ENCODE assay signal across 15 cellular contexts in the genomic region with DNA sequence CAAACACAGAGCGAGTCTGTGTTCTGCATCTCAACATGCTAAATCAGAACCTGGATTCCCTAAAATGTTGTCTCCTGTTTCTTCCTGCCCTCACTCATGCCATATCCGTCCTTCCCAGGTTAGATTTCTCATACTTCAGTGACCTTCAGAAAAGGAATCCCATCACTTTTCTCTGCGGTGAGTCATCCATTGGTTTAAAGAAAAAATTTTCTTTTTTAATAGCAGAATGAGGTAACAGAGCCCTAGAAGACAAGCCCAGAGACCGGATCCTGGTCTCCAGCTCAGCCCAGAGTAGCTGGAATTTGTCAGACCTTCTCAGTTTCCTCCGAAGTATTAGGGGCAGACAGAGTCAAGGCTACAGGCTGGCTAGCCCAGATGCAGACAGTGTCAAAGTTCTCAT.
DNase-seq lines count a peak whose midpoint lies in the region; ATAC-seq, FAIRE-seq and TF ChIP-seq lines count a peak whose summit lies in the region.
"Had no signal": no experiment of that assay in that cellular context is flagged by ENCODE, and none has a peak within 500 bp of the region (broad histone marks: within the 10 kb centered on the region; RNA-seq: fewer than 3 reads in every experiment).

No MANE protein-coding gene starts in this region.

- H3K4me1 ChIP-seq in heart right ventricle, result peaks cover 3 to 95% (median 63%) of the 10 kb centered on the region in 9 donors
- peaks cover 53% of the 10 kb centered on the region for H3K4me1 ChIP-seq in mammary epithelial cell (ENCODE audit: insufficient read depth, low read length)
- peaks cover 17% of the 10 kb centered on the region for H3K4me1 ChIP-seq in mesenchymal stem cell (ENCODE audit: control insufficient read depth, insufficient read depth, low read depth, low read length)

- intact Hi-C loops in heart right ventricle (cut with DNase I), result loop anchor here in 4 of 10 donors (5.0 to 10.0 kb wide), 5 partner anchors 44 to 86 kb away; no protein-coding TSS in a partner anchor
- intact Hi-C loops in cardiac septum (cut with DNase I), result loop anchor here (5.0 kb wide), 3 partner anchors 39 to 81 kb away; no protein-coding TSS in a partner anchor
- intact Hi-C loops in mammary epithelial cell (cut with micrococcal nuclease), result no loop called here

- H2BK5ac ChIP-seq in mesenchymal stem cell (ENCODE audit: low read depth, low read length, poor library complexity, severe bottlenecking), result peak overlapping the region; percentile 0

- H2AK5ac ChIP-seq in mesenchymal stem cell (ENCODE audit: low read length, severe bottlenecking), result peak overlapping the region; percentile 71

- H3K4me2 ChIP-seq in mammary epithelial cell (ENCODE audit: insufficient read depth, low read depth, low read length) (no peak overlapping the region), mesenchymal stem cell (ENCODE audit: low read length, poor library complexity, severe bottlenecking) (no peak overlapping the region)

- CTCF ChIA-PET in mammary epithelial cell (lab: Charles Lee; ENCODE audit: low non-redundant PET), result no interaction called here

- dilution Hi-C loops in mammary epithelial cell (cut with HindIII; ENCODE audit: low sequenced_read_pairs), result no loop called here

- no peak overlapping the region for H2BK15ac ChIP-seq in mesenchymal stem cell (ENCODE audit: low read depth, poor library complexity, severe bottlenecking)

- H3K14ac ChIP-seq in mesenchymal stem cell (ENCODE audit: low read length in 2 of 2), result no peak overlapping the region

- 76 to 83% methylated on average over 5 of the region's 5 CpGs for WGBS in heart right ventricle, 2 donors
- WGBS in mammary epithelial cell (ENCODE audit: low coverage, missing lambda C conversion rate), result 75% methylated on average over 5 of the region's 5 CpGs
- WGBS in mesenchymal stem cell, result 60% methylated on average over 5 of the region's 5 CpGs

- no peak overlapping the region for H3K4ac ChIP-seq in mesenchymal stem cell (ENCODE audit: low read depth in 1 of 2, low read length in 2 of 2)

- peak overlapping the region; percentile 23 to 79 for H3K18ac ChIP-seq in mesenchymal stem cell (ENCODE audit: low read depth in 1 of 2, low read length in 2 of 2)

- no peaks in the 10 kb centered on the region for H4K20me1 ChIP-seq in mammary epithelial cell (ENCODE audit: insufficient read depth, low read length)

- peaks cover 7% of the 10 kb centered on the region for H3K79me1 ChIP-seq in mesenchymal stem cell (replicated peaks; ENCODE audit: low read length, poor library complexity, severe bottlenecking)

- ATAC-seq in heart right ventricle (no peak), HG03571 (IDR thresholded peaks at IDR 0.05; ENCODE audit: unreplicated experiment) (no peak), left lobe of liver (no peak)
- ATAC-seq: activated CD8-positive, alpha-beta T cell treated with anti-CD3 and anti-CD28 coated beads for 36 hours; effector memory CD8-positive, alpha-beta T cell; naive thymus-derived CD4-positive, alpha-beta T cell had no signal

- H3K27ac ChIP-seq in heart right ventricle (peak overlapping the region in 8 of 10 donors; percentile 7 to 95 (median 66)), mammary epithelial cell (ENCODE audit: insufficient read depth, low read depth, low read length) (peak overlapping the region; percentile 22), mesenchymal stem cell (ENCODE audit: low read length, poor library complexity, severe bottlenecking) (peak overlapping the region; percentile 73)

- H3K27me3 ChIP-seq in heart right ventricle, result no peaks in the 10 kb centered on the region
- H3K27me3 ChIP-seq in mammary epithelial cell (ENCODE audit: insufficient read depth, low read length), result no peaks in the 10 kb centered on the region
- H3K27me3 ChIP-seq in mesenchymal stem cell (ENCODE audit: control insufficient read depth in 1 of 2, insufficient read depth in 1 of 2, low read length in 2 of 2), result no peaks in the 10 kb centered on the region

- H4K8ac ChIP-seq in mesenchymal stem cell (ENCODE audit: low read length), result peak overlapping the region; percentile 48

- BruUV-seq in mammary epithelial cell (replicated peaks; lab: Mats Ljungman, UMichigan), result no TSS peak

- no peak overlapping the region for H3K23ac ChIP-seq in mesenchymal stem cell (ENCODE audit: low read length in 2 of 2)

- H3K79me2 ChIP-seq in mammary epithelial cell (ENCODE audit: insufficient read depth, low read length), result peaks cover 87% of the 10 kb centered on the region

- H3K9ac ChIP-seq in mammary epithelial cell (ENCODE audit: insufficient read depth, low read length), result no peak overlapping the region
- H3K9ac ChIP-seq in mesenchymal stem cell (ENCODE audit: low read length), result peak overlapping the region; percentile 42

- DNase-seq in heart right ventricle (no peak), cardiac septum (ENCODE audit: low spot score) (no peak), mammary epithelial cell (no peak), mesenchymal stem cell (peak; percentile 69), urothelium cell line (ENCODE audit: low spot score) (peak; percentile 45), left lobe of liver (ENCODE audit: low spot score) (no peak), activated gamma-delta T cell (lab: John Stamatoyannopoulos, UW) (no peak)
- DNase-seq: activated CD8-positive, alpha-beta T cell treated with anti-CD3 and anti-CD28 coated beads for 36 hours; activated naive CD4-positive, alpha-beta T cell treated with anti-CD3 and anti-CD28 coated beads, Interleukin-2, amount 10 ng/mL, durations not matched to agents 7 days and 5 days; effector memory CD8-positive, alpha-beta T cell; naive thymus-derived CD4-positive, alpha-beta T cell; NCI-H187 treated with DMSO at 0.1 percent for 48 hours; stimulated activated CD4-positive, alpha-beta T cell treated with anti-CD3 and anti-CD28 coated beads, Interleukin-15, amount 100 ng/mL, for 24 hours; T-helper 1 cell had no signal

- no peak overlapping the region for H2BK120ac ChIP-seq in mesenchymal stem cell (ENCODE audit: low read depth, low read length)

- no peaks in the 10 kb centered on the region for H3K9me3 ChIP-seq in heart right ventricle
- no peaks in the 10 kb centered on the region for H3K9me3 ChIP-seq in mammary epithelial cell (replicated peaks; ENCODE audit: insufficient read depth, low read length)
- no peaks in the 10 kb centered on the region for H3K9me3 ChIP-seq in mesenchymal stem cell (ENCODE audit: control insufficient read depth, low read length)

- peak overlapping the region in 1 of 2 experiments; percentile 8 for H2BK12ac ChIP-seq in mesenchymal stem cell (ENCODE audit: low read length in 2 of 2)

- H2AFZ ChIP-seq in mammary epithelial cell (ENCODE audit: low read depth, low read length), result no peak overlapping the region
- H2AFZ ChIP-seq in mesenchymal stem cell (ENCODE audit: low read depth, low read length), result no peak overlapping the region

- H3K4me3 ChIP-seq in heart right ventricle (no peak overlapping the region), mammary epithelial cell (replicated peaks in 1 of 3; ENCODE audit: insufficient read depth in 1 of 3, low read depth in 2 of 3, low read length in 3 of 3) (no peak overlapping the region), mesenchymal stem cell (ENCODE audit: insufficient read depth in 1 of 2, low read depth in 1 of 2, low read length in 2 of 2) (no peak overlapping the region)

- H3K36me3 ChIP-seq in heart right ventricle (peaks cover 0 to 25% (median 0%) of the 10 kb centered on the region in 9 donors), mammary epithelial cell (ENCODE audit: insufficient read depth, low read length) (peaks cover 7% of the 10 kb centered on the region), mesenchymal stem cell (ENCODE audit: control insufficient read depth in 1 of 2, insufficient read depth in 2 of 2, low read depth in 1 of 2, low read length in 2 of 2) (peaks cover 0 to 21% of the 10 kb centered on the region in 2 experiments)

- TF ChIP-seq CTCF in heart right ventricle (IDR thresholded peaks at IDR 0.05), result no peak
- no peak for TF ChIP-seq CTCF in mammary epithelial cell (conservative IDR thresholded peaks at IDR 0.05 in 1 of 2, IDR thresholded peaks at IDR 0.05 in 1 of 2; ENCODE audit: extremely low read depth in 1 of 2, insufficient read depth in 1 of 2, low read depth in 1 of 2, low read length in 2 of 2)

- in situ Hi-C loops in mammary epithelial cell (cut with MboI; ENCODE audit: low sequenced_read_pairs in 2 of 2), result loop anchor here in 1 of 2 donors (10.0 kb wide), 1 partner anchor 47 kb away; no protein-coding TSS in a partner anchor

- H4K91ac ChIP-seq in mesenchymal stem cell (ENCODE audit: low read length), result peak overlapping the region; percentile 14

- no peak for FAIRE-seq in urothelium cell line (lab: Jason Lieb, UNC)

Comparison
In these comparisons a context has a peak if more than half of its experiments do, and no peak if none do; other contexts are left out.
1. DNase-seq: peak in mesenchymal stem cell (single experiment) and urothelium cell line (single experiment); none in heart right ventricle (0 of 2), cardiac septum (single experiment), mammary epithelial cell (single experiment), left lobe of liver (single experiment) and activated gamma-delta T cell (single experiment).
2. H3K27ac ChIP-seq: peak in every context shown above with its lines; median percentile 73 in mesenchymal stem cell; 66 in heart right ventricle; 22 in mammary epithelial cell.